19 cellular contexts compared by ENCODE assay signal in genomic region chr6:163309491-163310026, GRCh38.
DNase-seq lines count a peak whose midpoint lies in the region; ATAC-seq, FAIRE-seq and TF ChIP-seq lines count a peak whose summit lies in the region.
"Had no signal": no experiment of that assay in that cellular context is flagged by ENCODE, and none has a peak within 500 bp of the region (broad histone marks: within the 10 kb centered on the region; RNA-seq: fewer than 3 reads in every experiment).

No MANE protein-coding gene starts in this region.

- POLR2A ChIA-PET in A549 (lab: Yijun Ruan, JAX) = no interaction called here

- peak overlapping the region; percentile 56 for H3K4me2 ChIP-seq in A549

- WGBS in A549 (ENCODE audit: missing lambda C conversion rate) = 37% methylated on average over 13 of the region's 13 CpGs

- H3K27me3 ChIP-seq in bronchial epithelial cell (ENCODE audit: control insufficient read depth, insufficient read depth, low read length) (no peaks in the 10 kb centered on the region), right atrium auricular region (no peaks in the 10 kb centered on the region), gastrocnemius medialis (no peaks in the 10 kb centered on the region)

- no peaks in the 10 kb centered on the region for H3K36me3 ChIP-seq in bronchial epithelial cell (ENCODE audit: control insufficient read depth, insufficient read depth, low read length)
- no peaks in the 10 kb centered on the region for H3K36me3 ChIP-seq in right atrium auricular region
- H3K36me3 ChIP-seq in gastrocnemius medialis = no peaks in the 10 kb centered on the region

- no peak for TF ChIP-seq RAD21 in A549 (conservative IDR thresholded peaks at IDR 0.05 in 1 of 2, IDR thresholded peaks at IDR 0.05 in 1 of 2)

- peaks cover 29% of the 10 kb centered on the region for H3K4me1 ChIP-seq in A549
- H3K4me1 ChIP-seq in right atrium auricular region = no peaks in the 10 kb centered on the region
- H3K4me1 ChIP-seq in gastrocnemius medialis = peaks cover 0 to 15% of the 10 kb centered on the region in 2 donors
- H3K4me1 ChIP-seq: parathyroid adenoma had no signal

- intact Hi-C loops in gastrocnemius medialis (cut with DNase I; ENCODE audit: low total_unique reads) = no loop called here

- TF ChIP-seq EP300 in A549 (IDR thresholded peaks at IDR 0.05) = no peak

- no peak overlapping the region for H3K4me3 ChIP-seq in A549
- peak overlapping the region; percentile 21 for H3K4me3 ChIP-seq in bronchial epithelial cell (ENCODE audit: low read depth, low read length)
- H3K4me3 ChIP-seq in right atrium auricular region = no peak overlapping the region
- H3K4me3 ChIP-seq in gastrocnemius medialis = no peak overlapping the region

- H3K27ac ChIP-seq in A549 = peak overlapping the region; percentile 41 to 70; a peak in 4 of 6 replicates
- no peak overlapping the region for H3K27ac ChIP-seq in right atrium auricular region
- no peak overlapping the region for H3K27ac ChIP-seq in gastrocnemius medialis
- H3K27ac ChIP-seq: parathyroid adenoma had no signal

- peak in 1 of 2 experiments; percentile 35; a peak in 1 of 6 replicates for ATAC-seq in A549
- ATAC-seq in HG02798 (IDR thresholded peaks at IDR 0.05; ENCODE audit: poor library complexity, unreplicated experiment) = no peak
- ATAC-seq in gastrocnemius medialis = no peak
- ATAC-seq: CD8-positive, alpha-beta T cell had no signal

- CTCF ChIA-PET in A549 (lab: Yijun Ruan, JAX) = interaction anchor here (0.9 kb wide), 1 partner anchor 10 kb away, joined by 3 read pairs; no protein-coding TSS in a partner anchor

- TF ChIP-seq CTCF in A549 (IDR thresholded peaks at IDR 0.05) = no peak
- no peak for TF ChIP-seq CTCF in bronchial epithelial cell (IDR thresholded peaks at IDR 0.05; ENCODE audit: insufficient read depth, low read length, severe bottlenecking)
- no peak for TF ChIP-seq CTCF in right atrium auricular region (IDR thresholded peaks at IDR 0.05)
- TF ChIP-seq CTCF in gastrocnemius medialis (IDR thresholded peaks at IDR 0.05 in 4 of 5, conservative IDR thresholded peaks at IDR 0.05 in 1 of 5) = no peak

- TF ChIP-seq POLR2A in A549 (IDR thresholded peaks at IDR 0.05; ENCODE audit: low read length) (no peak), gastrocnemius medialis (IDR thresholded peaks at IDR 0.05) (no peak)

- FAIRE-seq in A549 (lab: Jason Lieb, UNC) = no peak
- FAIRE-seq in bronchial epithelial cell (lab: Jason Lieb, UNC) = no peak

- DNase-seq in A549 (ENCODE audit: low read depth in 1 of 2, low spot score in 1 of 2) (no peak), M059J (ENCODE audit: low read depth) (peak; percentile 73), bronchial epithelial cell (ENCODE audit: low read depth) (peak; percentile 95), glomerular visceral epithelial cell (ENCODE audit: extremely low spot score) (peak; percentile 84), right atrium auricular region (ENCODE audit: low spot score) (no peak), gastrocnemius medialis (no peak), medulla oblongata (ENCODE audit: extremely low spot score) (no peak)
- DNase-seq: activated CD4-positive, alpha-beta T cell treated with anti-CD3 and anti-CD28 coated beads for 48 hours; activated naive CD4-positive, alpha-beta T cell treated with anti-CD3 and anti-CD28 coated beads, Interleukin-2, amount 50 U/mL, for 16 hours; CD8-positive, alpha-beta T cell; effector CD4-positive, alpha-beta T cell; Karpas-422; naive B cell; NCI-H1436; NCI-H345; stimulated activated naive CD4-positive, alpha-beta T cell; T-helper 9 cell had no signal

- in situ Hi-C loops in gastrocnemius medialis (cut with MboI; ENCODE audit: low sequenced_read_pairs in 4 of 4) = no loop called here

- H3K9me3 ChIP-seq in A549 (no peaks in the 10 kb centered on the region), right atrium auricular region (no peaks in the 10 kb centered on the region), gastrocnemius medialis (no peaks in the 10 kb centered on the region)

TF ChIP-seq in A549, 52 proteins besides CTCF, POLR2A, EP300 and RAD21:
- no peak for TF ChIP-seq RFX5 (IDR thresholded peaks at IDR 0.05)
- no peak for TF ChIP-seq POLR2AphosphoS2 (conservative IDR thresholded peaks at IDR 0.05; ENCODE audit: low read length)
- no peak for TF ChIP-seq MAFK (IDR thresholded peaks at IDR 0.05; ENCODE audit: partially characterized antibody)
- TF ChIP-seq TP53 (CRISPR knock-in tag; IDR thresholded peaks at IDR 0.05) = no peak
- no peak for TF ChIP-seq ELK1 (IDR thresholded peaks at IDR 0.05; ENCODE audit: low read depth, low read length)
- TF ChIP-seq HOXB13 (CRISPR knock-in tag; IDR thresholded peaks at IDR 0.05; ENCODE audit: low read depth) = no peak
- TF ChIP-seq ATOH8 (CRISPR knock-in tag; IDR thresholded peaks at IDR 0.05; ENCODE audit: low read depth) = no peak
- no peak for TF ChIP-seq CBX2 (IDR thresholded peaks at IDR 0.05; ENCODE audit: borderline replicate concordance, low read depth)
- TF ChIP-seq MAZ (IDR thresholded peaks at IDR 0.05; ENCODE audit: borderline replicate concordance, low read depth, low read length) = no peak
- TF ChIP-seq EHF (CRISPR knock-in tag; IDR thresholded peaks at IDR 0.05) = no peak
- TF ChIP-seq JUNB (IDR thresholded peaks at IDR 0.05) = no peak
- TF ChIP-seq MAX (IDR thresholded peaks at IDR 0.05) = no peak
- no peak for TF ChIP-seq TFCP2L1 (CRISPR knock-in tag; IDR thresholded peaks at IDR 0.05)
- no peak for TF ChIP-seq BCL3 (IDR thresholded peaks at IDR 0.05)
- TF ChIP-seq NFE2L2 (conservative IDR thresholded peaks at IDR 0.05; ENCODE audit: low read length) = no peak
- TF ChIP-seq PHF8 (IDR thresholded peaks at IDR 0.05; ENCODE audit: borderline replicate concordance, low read depth) = no peak
- no peak for TF ChIP-seq ZFP36 (IDR thresholded peaks at IDR 0.05; ENCODE audit: borderline replicate concordance, partially characterized antibody)

Comparison
In these comparisons a context has a peak if more than half of its experiments do, and no peak if none do; other contexts are left out.
1. DNase-seq: peak in M059J (single experiment), bronchial epithelial cell (single experiment) and glomerular visceral epithelial cell (single experiment); none in A549 (0 of 2), right atrium auricular region (single experiment), gastrocnemius medialis (0 of 2) and medulla oblongata (single experiment).
2. H3K27ac ChIP-seq: peak in A549 (2 of 2); none in right atrium auricular region (0 of 2) and gastrocnemius medialis (0 of 4).